In genomic region chr12:78035913-78036658, GRCh38 we compare ENCODE assay signal across 11 cellular contexts.
DNase-seq lines count a peak whose midpoint lies in the region; ATAC-seq and TF ChIP-seq lines count a peak whose summit lies in the region.
"Had no signal": no experiment of that assay in that cellular context is flagged by ENCODE, and none has a peak within 500 bp of the region (broad histone marks: within the 10 kb centered on the region; RNA-seq: fewer than 3 reads in every experiment).

No MANE protein-coding gene starts in this region.

- TF ChIP-seq CTCF in right atrium auricular region (IDR thresholded peaks at IDR 0.05) (no peak), choroid plexus epithelial cell (conservative IDR thresholded peaks at IDR 0.05; ENCODE audit: low read depth, low read length) (no peak), lower lobe of right lung (IDR thresholded peaks at IDR 0.05) (no peak), uterus (IDR thresholded peaks at IDR 0.05) (no peak)

- intact Hi-C loops in Right ventricle myocardium inferior (cut with DNase I) (no loop called here), lower lobe of right lung (cut with DNase I) (no loop called here), uterus (cut with DNase I; ENCODE audit: low total_unique reads) (no loop called here)

- H3K27me3 ChIP-seq in right atrium auricular region (no peaks in the 10 kb centered on the region), lower lobe of right lung (ENCODE audit: low read depth) (no peaks in the 10 kb centered on the region), uterus (no peaks in the 10 kb centered on the region)

- H3K36me3 ChIP-seq in right atrium auricular region (no peaks in the 10 kb centered on the region), lower lobe of right lung (no peaks in the 10 kb centered on the region), uterus (no peaks in the 10 kb centered on the region)

- ATAC-seq in Right ventricle myocardium inferior (peak; percentile 29), lower lobe of right lung (peak in 1 of 2 donors; percentile 13)
- ATAC-seq: mucosa of descending colon had no signal

- H3K9me3 ChIP-seq in right atrium auricular region (no peaks in the 10 kb centered on the region), lower lobe of right lung (no peaks in the 10 kb centered on the region), uterus (no peaks in the 10 kb centered on the region)
- H3K9me3 ChIP-seq: mucosa of descending colon had no signal

- DNase-seq in Right ventricle myocardium inferior (ENCODE audit: missing footprints) (peak; percentile 31), right atrium auricular region (ENCODE audit: low spot score) (no peak), choroid plexus epithelial cell (ENCODE audit: low read depth) (no peak), lower lobe of right lung (no peak), uterus (peak; percentile 16 to 17), iPS-NIHi7 (ENCODE audit: extremely low spot score) (no peak)
- DNase-seq in stimulated activated CD4-positive, alpha-beta T cell treated with anti-CD3 and anti-CD28 coated beads, Interleukin-4, amount 100 ng/mL, for 1 hour = no peak
- no peak for DNase-seq in activated CD4-positive, CD25-positive, alpha-beta regulatory T cell (lab: John Stamatoyannopoulos, UW)
- DNase-seq: activated gamma-delta T cell, erythroblast, mucosa of descending colon had no signal

- no peak overlapping the region for H3K4me3 ChIP-seq in right atrium auricular region
- peak overlapping the region; percentile 18 for H3K4me3 ChIP-seq in choroid plexus epithelial cell (ENCODE audit: low read depth, low read length)
- peak overlapping the region; percentile 32 for H3K4me3 ChIP-seq in lower lobe of right lung
- H3K4me3 ChIP-seq in uterus = peak overlapping the region; percentile 19 to 20
- H3K4me3 ChIP-seq: mucosa of descending colon had no signal

- TF ChIP-seq POLR2A in uterus (IDR thresholded peaks at IDR 0.05) = no peak

- H3K4me1 ChIP-seq in right atrium auricular region (no peaks in the 10 kb centered on the region), lower lobe of right lung (peaks cover 6% of the 10 kb centered on the region), uterus (peaks cover 0 to 3% of the 10 kb centered on the region in 2 donors)

- H3K27ac ChIP-seq in right atrium auricular region = no peak overlapping the region
- H3K27ac ChIP-seq in lower lobe of right lung = no peak overlapping the region
- H3K27ac ChIP-seq in uterus = peak overlapping the region; percentile 44 to 59

Comparison
In these comparisons a context has a peak if more than half of its experiments do, and no peak if none do; other contexts are left out.
1. DNase-seq: peak in Right ventricle myocardium inferior (single experiment) and uterus (2 of 2); none in right atrium auricular region (single experiment), choroid plexus epithelial cell (single experiment), lower lobe of right lung (single experiment), iPS-NIHi7 (single experiment), stimulated activated CD4-positive, alpha-beta T cell treated with anti-CD3 and anti-CD28 coated beads, Interleukin-4, amount 100 ng/mL, for 1 hour (single experiment) and activated CD4-positive, CD25-positive, alpha-beta regulatory T cell (0 of 4).
2. H3K27ac ChIP-seq: peak in uterus (2 of 2); none in right atrium auricular region (0 of 2) and lower lobe of right lung (single experiment).
3. H3K4me3 ChIP-seq: peak in choroid plexus epithelial cell (single experiment), lower lobe of right lung (single experiment) and uterus (2 of 2); none in right atrium auricular region (0 of 2).